In genomic region chr6:129646617-129647016, GRCh38 we compare ENCODE assay signal across 8 cellular contexts.
A peak's percentile ranks its signal among the peaks of the same experiment; 100 is the strongest.
DNase-seq lines count a peak whose midpoint lies in the region; ATAC-seq and TF ChIP-seq lines count a peak whose summit lies in the region.

No MANE protein-coding gene starts in this region.

- ATAC-seq in GM18511 (IDR thresholded peaks at IDR 0.05; ENCODE audit: unreplicated experiment) (peak; percentile 82), GM21737 (IDR thresholded peaks at IDR 0.05; ENCODE audit: unreplicated experiment) (peak; percentile 79), HG03457 (IDR thresholded peaks at IDR 0.05; ENCODE audit: unreplicated experiment) (peak; percentile 73), heart right ventricle (peak in 5 of 8 donors; percentile 8 to 66 (median 46))

- intact Hi-C loops in heart right ventricle (cut with DNase I): loop anchor here in 1 of 10 donors (10.0 kb wide), 1 partner anchor 58 kb away; no protein-coding TSS in a partner anchor
- intact Hi-C loops in lower leg skin (cut with DNase I; ENCODE audit: low total_unique reads): no loop called here

- no peak for TF ChIP-seq CTCF in heart right ventricle (IDR thresholded peaks at IDR 0.05)
- TF ChIP-seq CTCF in lower leg skin (IDR thresholded peaks at IDR 0.05): no peak

- no peaks in the 10 kb centered on the region for H3K9me3 ChIP-seq in heart right ventricle

- no peak for TF ChIP-seq POLR2A in lower leg skin (IDR thresholded peaks at IDR 0.05)

- 39 to 47% methylated on average over 5 of the region's 5 CpGs for WGBS in heart right ventricle, 2 donors
- WGBS in lower leg skin, 2 donors: 47 to 54% methylated on average over 5 of the region's 5 CpGs

- DNase-seq in heart right ventricle: no peak
- no peak for DNase-seq in iPS-NIHi7 (ENCODE audit: extremely low spot score)
- no peak for DNase-seq in SHP77 treated with DMSO at 0.1 percent for 48 hours (lab: John Stamatoyannopoulos, UW)
- no peak for DNase-seq in lower leg skin (ENCODE audit: low spot score in 2 of 2)
- DNase-seq in germinal center (ENCODE audit: low spot score): no peak

- no peaks in the 10 kb centered on the region for H3K27me3 ChIP-seq in heart right ventricle

- H3K4me1 ChIP-seq in heart right ventricle: peaks cover 0 to 62% (median 46%) of the 10 kb centered on the region in 9 donors

- H3K36me3 ChIP-seq in heart right ventricle: peaks cover 0 to under 1% (median 0%) of the 10 kb centered on the region in 9 donors

- H3K4me3 ChIP-seq in heart right ventricle: peak overlapping the region in 5 of 10 donors; percentile 11 to 26 (median 19)
- H3K4me3 ChIP-seq in lower leg skin (ENCODE audit: low read depth, poor library complexity, severe bottlenecking): no peak overlapping the region

- peak overlapping the region; percentile 25 to 75 (median 58) for H3K27ac ChIP-seq in heart right ventricle
